ENCODE assay signal across 8 cellular contexts in the genomic region with DNA sequence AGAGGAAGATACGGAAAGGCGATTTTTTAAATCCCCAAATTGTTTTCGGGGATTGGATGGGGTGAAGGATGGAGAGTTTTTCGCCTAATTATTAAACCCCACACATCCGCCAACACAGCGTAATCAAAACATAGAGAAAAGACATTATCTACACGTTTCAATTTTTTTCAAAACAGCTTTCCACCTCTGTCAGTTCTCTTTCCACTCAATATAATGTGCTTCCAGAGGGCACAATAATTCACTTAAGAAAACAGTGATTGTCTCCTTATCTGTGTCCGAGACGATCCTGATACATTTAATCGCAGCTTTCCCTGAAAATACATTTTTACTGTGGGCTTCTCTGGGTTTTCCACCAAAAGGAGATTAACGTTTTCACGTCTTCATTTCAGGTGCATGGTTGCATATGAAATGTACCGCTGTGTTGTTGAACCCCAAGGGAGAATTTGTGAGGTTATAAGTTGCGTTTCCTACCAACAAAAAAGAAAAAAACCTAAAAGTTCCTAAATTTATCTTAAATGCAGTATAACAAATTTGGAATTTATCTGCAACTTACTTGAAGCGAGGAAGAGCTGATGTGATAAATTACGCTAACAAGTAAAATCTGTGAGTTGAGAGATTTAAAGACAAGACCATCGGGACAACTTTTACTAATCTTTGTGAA. TPM values are rescaled to one million over a fixed set of nuclear protein-coding genes. Genes with fewer than 3 reads are reported as not detected.
DNase-seq lines count a peak whose midpoint lies in the region; ATAC-seq and TF ChIP-seq lines count a peak whose summit lies in the region.

No MANE protein-coding gene starts in this region.

- peaks cover 11% of the 10 kb centered on the region for H3K4me1 ChIP-seq in osteoblast (ENCODE audit: insufficient read depth, low read length)

- no peaks in the 10 kb centered on the region for H4K20me1 ChIP-seq in osteoblast (ENCODE audit: insufficient read depth, low read length)

- peaks cover 21% of the 10 kb centered on the region for H3K36me3 ChIP-seq in SK-N-MC (ENCODE audit: insufficient read depth, low read length)
- peaks cover 3% of the 10 kb centered on the region for H3K36me3 ChIP-seq in osteoblast (ENCODE audit: insufficient read depth, low read length)

- H3K27me3 ChIP-seq in osteoblast (ENCODE audit: insufficient read depth, low read length), result no peaks in the 10 kb centered on the region

- in situ Hi-C loops in G401 (cut with HindIII; ENCODE audit: low sequenced_read_pairs), result no loop called here

- ATAC-seq in HG03432 (IDR thresholded peaks at IDR 0.05; ENCODE audit: unreplicated experiment), result no peak
- no peak for ATAC-seq in GM18867 (IDR thresholded peaks at IDR 0.05; ENCODE audit: unreplicated experiment)

- TF ChIP-seq CTCF in fibroblast of mammary gland (conservative IDR thresholded peaks at IDR 0.05; ENCODE audit: control insufficient read depth, insufficient read depth, low read depth, low read length) (no peak), osteoblast (IDR thresholded peaks at IDR 0.05; ENCODE audit: extremely low read depth, low read depth, low read length) (no peak)

- peak overlapping the region; percentile 96 for H2AFZ ChIP-seq in osteoblast (ENCODE audit: low read length)

- peaks cover 41% of the 10 kb centered on the region for H3K79me2 ChIP-seq in osteoblast (ENCODE audit: insufficient read depth, low read length)

- H3K27ac ChIP-seq in SK-N-MC, result peak overlapping the region; percentile 100
- H3K27ac ChIP-seq in osteoblast (ENCODE audit: low read depth, low read length), result peak overlapping the region; percentile 74

- peak overlapping the region; percentile 84 for H3K4me2 ChIP-seq in osteoblast (ENCODE audit: insufficient read depth, low read length)

- no peaks in the 10 kb centered on the region for H3K9me3 ChIP-seq in SK-N-MC (ENCODE audit: low read depth, low read length)
- no peaks in the 10 kb centered on the region for H3K9me3 ChIP-seq in osteoblast (ENCODE audit: low read depth, low read length)

- H3K4me3 ChIP-seq in SK-N-MC (peak overlapping the region; percentile 97), fibroblast of mammary gland (ENCODE audit: control insufficient read depth, low read depth, low read length) (peak overlapping the region; percentile 95), osteoblast (ENCODE audit: insufficient read depth, low read length) (peak overlapping the region; percentile 98)

- peak overlapping the region; percentile 97 for H3K9ac ChIP-seq in SK-N-MC (ENCODE audit: insufficient read length)

- DNase-seq in G401 (ENCODE audit: low spot score), result peak; percentile 47
- peak; percentile 86 for DNase-seq in SK-N-MC (ENCODE audit: low read depth, low spot score)
- peak; percentile 9 for DNase-seq in fibroblast of mammary gland (ENCODE audit: low read depth)
- no peak for DNase-seq in osteoblast (ENCODE audit: insufficient read length, low spot score, missing footprints)
- DNase-seq in activated CD4-positive, CD25-positive, alpha-beta regulatory T cell (lab: John Stamatoyannopoulos, UW), result no peak
- DNase-seq in NCI-H82 treated with DMSO at 0.1 percent for 48 hours (lab: John Stamatoyannopoulos, UW; ENCODE audit: unreplicated experiment), result no peak

RNA-seq across cellular contexts. Expression of a gene that starts 0.6 kb away (rescaled TPM):
- total RNA-seq in G401 (2014; rRNA removed; shearing (Covaris generic)), result 9.2 and 10.7 TPM in 2 replicates
- 12.7 TPM in 2 replicates for total RNA-seq in osteoblast

RNA-seq across cellular contexts. Expression of a gene that starts 56.2 kb away (rescaled TPM):
- total RNA-seq in G401 (2014; rRNA removed; shearing (Covaris generic)), result not detected in 2 replicates
- not detected in 2 replicates for total RNA-seq in osteoblast

Comparison
In these comparisons a context has a peak if more than half of its experiments do, and no peak if none do; other contexts are left out.
1. DNase-seq: peak in G401 (single experiment), SK-N-MC (single experiment) and fibroblast of mammary gland (single experiment); none in osteoblast (single experiment), activated CD4-positive, CD25-positive, alpha-beta regulatory T cell (0 of 4) and NCI-H82 treated with DMSO at 0.1 percent for 48 hours (single experiment).
2. Peak in every context shown above with its lines, with median percentiles within 50 percentile points of each other: H3K4me3 ChIP-seq.